ENCODE assay signal across 1 cellular context in the genomic region with DNA sequence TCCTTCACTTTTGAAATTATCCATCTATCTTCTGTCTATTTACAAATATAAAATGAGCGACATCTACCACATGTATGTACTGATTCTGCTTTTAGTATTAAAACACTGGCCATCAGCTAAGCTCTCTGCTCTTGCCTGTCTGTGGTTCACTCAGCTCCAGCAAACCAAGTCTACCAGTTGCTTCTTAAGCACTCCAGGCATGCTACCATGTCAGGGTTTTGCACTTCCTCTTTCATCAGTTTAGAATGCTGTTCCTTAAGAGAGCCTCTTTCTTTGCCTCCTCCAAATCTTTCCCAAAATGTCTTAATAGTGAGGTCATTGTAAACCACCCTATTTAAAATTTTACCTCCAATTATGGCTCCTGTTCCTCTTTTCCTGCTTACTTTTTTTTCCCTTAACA.
TF ChIP-seq lines count a peak whose summit lies in the region.

No MANE protein-coding gene starts in this region.

TF ChIP-seq in WTC11, 78 proteins besides CTCF, POLR2A, EP300 and RAD21 (continued from another document):
- TF ChIP-seq, protein P1, sequence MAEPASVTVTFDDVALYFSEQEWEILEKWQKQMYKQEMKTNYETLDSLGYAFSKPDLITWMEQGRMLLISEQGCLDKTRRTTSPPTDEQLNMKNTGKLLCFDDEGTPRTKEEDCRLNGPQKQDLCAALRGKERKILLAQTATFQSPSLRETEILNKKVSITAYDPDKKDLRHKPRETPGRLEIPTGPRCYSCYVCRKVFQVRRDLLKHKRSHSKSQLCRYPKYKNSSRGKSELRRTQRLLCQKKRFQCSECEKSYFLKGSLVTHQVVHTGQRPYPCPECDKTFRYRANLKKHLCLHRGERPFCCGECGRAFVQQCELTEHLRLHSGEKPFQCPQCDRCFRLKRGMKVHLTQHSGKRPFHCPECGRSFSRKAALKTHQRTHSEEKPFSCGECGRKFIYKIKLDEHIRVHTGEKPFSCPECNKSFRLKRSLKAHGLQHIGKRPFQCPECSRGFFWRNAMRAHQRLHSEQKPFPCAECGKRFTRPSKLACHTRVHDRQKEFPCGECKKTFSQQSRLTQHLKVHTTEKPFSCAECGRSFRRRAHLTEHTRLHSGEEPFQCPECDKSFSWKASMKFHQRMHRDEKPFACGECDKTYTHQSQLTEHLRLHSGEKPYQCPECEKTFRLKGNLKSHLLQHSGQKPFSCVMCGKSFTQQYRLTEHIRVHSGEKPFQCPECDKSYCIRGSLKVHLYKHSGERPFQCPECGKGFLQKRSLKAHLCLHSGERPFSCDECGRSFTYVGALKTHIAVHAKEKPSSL (CRISPR knock-in tag; conservative IDR thresholded peaks at IDR 0.05), result no peak
- TF ChIP-seq ZNF232 (CRISPR knock-in tag; IDR thresholded peaks at IDR 0.05), result no peak
- TF ChIP-seq GTF2I (CRISPR knock-in tag; conservative IDR thresholded peaks at IDR 0.05), result no peak
- no peak for TF ChIP-seq CREM (CRISPR knock-in tag; IDR thresholded peaks at IDR 0.05)
- TF ChIP-seq MXD4 (CRISPR knock-in tag; IDR thresholded peaks at IDR 0.05; ENCODE audit: borderline replicate concordance), result no peak
- no peak for TF ChIP-seq NFE2L1 (CRISPR knock-in tag; IDR thresholded peaks at IDR 0.05)
- no peak for TF ChIP-seq JAZF1 (CRISPR knock-in tag; IDR thresholded peaks at IDR 0.05)
- no peak for TF ChIP-seq NR3C1 (CRISPR knock-in tag; conservative IDR thresholded peaks at IDR 0.05; ENCODE audit: low read depth)
- TF ChIP-seq EMX1 (CRISPR knock-in tag; IDR thresholded peaks at IDR 0.05), result no peak
- TF ChIP-seq ETV6 (CRISPR knock-in tag; IDR thresholded peaks at IDR 0.05), result no peak
- no peak for TF ChIP-seq SP1 (CRISPR knock-in tag; conservative IDR thresholded peaks at IDR 0.05)
- TF ChIP-seq, protein P2, sequence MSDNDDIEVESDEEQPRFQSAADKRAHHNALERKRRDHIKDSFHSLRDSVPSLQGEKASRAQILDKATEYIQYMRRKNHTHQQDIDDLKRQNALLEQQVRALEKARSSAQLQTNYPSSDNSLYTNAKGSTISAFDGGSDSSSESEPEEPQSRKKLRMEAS (CRISPR knock-in tag; IDR thresholded peaks at IDR 0.05), result no peak
